ENCODE assay signal across 17 cellular contexts in the genomic region with DNA sequence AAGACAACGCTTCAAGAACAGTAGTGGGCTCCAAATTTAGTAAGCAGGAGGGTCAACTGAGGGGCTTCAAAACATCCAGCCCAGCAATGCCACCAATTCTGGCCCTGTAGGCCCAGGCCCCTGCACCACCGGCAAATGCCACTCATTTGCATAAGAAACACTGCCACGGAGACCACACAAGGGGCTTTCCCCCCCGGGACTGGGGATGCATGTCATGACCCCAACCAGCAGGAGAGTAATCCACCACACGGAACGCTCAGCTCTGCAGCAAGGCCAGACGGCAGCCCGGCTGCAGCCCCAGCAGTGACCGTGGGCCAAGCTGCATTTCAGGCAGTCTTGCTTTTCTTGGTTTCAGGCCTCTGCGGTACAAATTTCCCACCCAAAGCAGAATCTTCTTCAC. TPM values are rescaled to one million over a fixed set of nuclear protein-coding genes. Genes with fewer than 3 reads are reported as not detected.
DNase-seq lines count a peak whose midpoint lies in the region; ATAC-seq and TF ChIP-seq lines count a peak whose summit lies in the region.
"Had no signal": no experiment of that assay in that cellular context is flagged by ENCODE, and none has a peak within 500 bp of the region (broad histone marks: within the 10 kb centered on the region; RNA-seq: fewer than 3 reads in every experiment).

No MANE protein-coding gene starts in this region.

- H3K18ac ChIP-seq in H9 (ENCODE audit: insufficient read length, low read depth, low read length) (no peak overlapping the region), mesenchymal stem cell (ENCODE audit: low read depth in 1 of 2, low read length in 2 of 2) (no peak overlapping the region)

- no peak overlapping the region for H4K91ac ChIP-seq in H9 (ENCODE audit: insufficient read length, low read depth, low read length)
- no peak overlapping the region for H4K91ac ChIP-seq in mesenchymal stem cell (ENCODE audit: low read length)

- H3K4me3 Mint-ChIP-seq in H9 (peak overlapping the region; percentile 24 to 66; a peak in 4 of 5 replicates), WTC11 (peak overlapping the region; percentile 59)
- H3K4me3 Mint-ChIP-seq in stimulated activated memory B cell treated with anti-CD40 and anti-IgM and Interleukin-4, amounts not matched to agents 10 μg/mL and 1 μg/mL and 100 μg/mL, for 72 hours: no peak overlapping the region
- H3K4me3 Mint-ChIP-seq: activated CD8-positive, alpha-beta memory T cell treated with anti-CD3 and anti-CD28 coated beads, Interleukin-2, amount 10 ng/mL, durations not matched to agents 7 days and 5 days; activated naive CD8-positive, alpha-beta T cell treated with anti-CD3 and anti-CD28 coated beads, Interleukin-2, amount 50 U/mL, for 24 hours had no signal

- H2BK120ac ChIP-seq in H9 (ENCODE audit: low read depth, low read length, poor library complexity, severe bottlenecking) (no peak overlapping the region), mesenchymal stem cell (ENCODE audit: low read depth, low read length) (no peak overlapping the region)

- no peak overlapping the region for H2BK15ac ChIP-seq in H9 (ENCODE audit: low read depth, low read length)
- H2BK15ac ChIP-seq in mesenchymal stem cell (ENCODE audit: low read depth, poor library complexity, severe bottlenecking): no peak overlapping the region

- H2BK20ac ChIP-seq in H9 (ENCODE audit: low read depth, low read length, poor library complexity, severe bottlenecking): no peak overlapping the region

- H3K79me2 ChIP-seq in H9 (ENCODE audit: insufficient read depth, low read length): peaks cover 23% of the 10 kb centered on the region; the same call in 1 of the 2 replicates

- H3K36me3 Mint-ChIP-seq in H9 (ENCODE audit: insufficient read depth in 1 of 3, low read depth in 3 of 3): peaks cover 21 to 34% (median 26%) of the 10 kb centered on the region in 3 experiments
- H3K36me3 Mint-ChIP-seq in WTC11: peaks cover 25% of the 10 kb centered on the region
- H3K36me3 Mint-ChIP-seq in stimulated activated memory B cell treated with anti-CD40 and anti-IgM and Interleukin-4, amounts not matched to agents 10 μg/mL and 1 μg/mL and 100 μg/mL, for 72 hours: peaks cover 25% of the 10 kb centered on the region

- no peak overlapping the region for H3K56ac ChIP-seq in H9 (ENCODE audit: insufficient read length, low read depth, low read length)

- no peaks in the 10 kb centered on the region for H3K9me3 Mint-ChIP-seq in H9
- no peaks in the 10 kb centered on the region for H3K9me3 Mint-ChIP-seq in WTC11
- H3K9me3 Mint-ChIP-seq in stimulated activated memory B cell treated with anti-CD40 and anti-IgM and Interleukin-4, amounts not matched to agents 10 μg/mL and 1 μg/mL and 100 μg/mL, for 72 hours: no peaks in the 10 kb centered on the region
- H3K9me3 Mint-ChIP-seq: activated naive CD8-positive, alpha-beta T cell treated with anti-CD3 and anti-CD28 coated beads, Interleukin-2, amount 50 U/mL, for 24 hours had no signal

- H3K27me3 ChIP-seq in H9 (ENCODE audit: insufficient read depth, low read length) (no peaks in the 10 kb centered on the region), mesenchymal stem cell (ENCODE audit: control insufficient read depth in 1 of 2, insufficient read depth in 1 of 2, low read length in 2 of 2) (no peaks in the 10 kb centered on the region), upper lobe of right lung (no peaks in the 10 kb centered on the region)
- H3K27me3 ChIP-seq: pancreas had no signal

- no peak overlapping the region for H4K5ac ChIP-seq in H9 (ENCODE audit: insufficient read length, low read depth, low read length)

- H3K4me3 ChIP-seq in mesenchymal stem cell (ENCODE audit: insufficient read depth in 1 of 2, low read depth in 1 of 2, low read length in 2 of 2) (no peak overlapping the region), upper lobe of right lung (no peak overlapping the region)
- H3K4me3 ChIP-seq: pancreas, skin epidermis, thoracic aorta had no signal

- H3K9me3 ChIP-seq in H9 (ENCODE audit: control insufficient read depth, low read depth, low read length): no peaks in the 10 kb centered on the region
- H3K9me3 ChIP-seq in mesenchymal stem cell (ENCODE audit: control insufficient read depth, low read length): no peaks in the 10 kb centered on the region
- H3K9me3 ChIP-seq in upper lobe of right lung: no peaks in the 10 kb centered on the region
- H3K9me3 ChIP-seq: pancreas, thoracic aorta had no signal

- H3K23me2 ChIP-seq in H9 (ENCODE audit: insufficient read length, low read depth, low read length, poor library complexity, severe bottlenecking): no peaks in the 10 kb centered on the region

- POLR2A ChIA-PET in WTC11 (lab: Charles Lee): interaction anchor here (1.4 kb wide), 1 partner anchor 157 kb away, joined by 4 read pairs; a partner anchor contains a TSS

- H3K9ac ChIP-seq in H9 (ENCODE audit: extremely low read depth, insufficient read length, low read length) (no peak overlapping the region), mesenchymal stem cell (ENCODE audit: low read length) (peak overlapping the region; percentile 29)

- H3K27ac ChIP-seq in H9 (ENCODE audit: insufficient read length, low read depth, low read length) (no peak overlapping the region), mesenchymal stem cell (ENCODE audit: low read length, poor library complexity, severe bottlenecking) (no peak overlapping the region), upper lobe of right lung (no peak overlapping the region)
- H3K27ac ChIP-seq: pancreas, thoracic aorta had no signal

- H3K4me1 ChIP-seq in H9 (ENCODE audit: insufficient read depth, low read length): peaks cover 13% of the 10 kb centered on the region; the same call in 1 of the 2 replicates
- peaks cover 11% of the 10 kb centered on the region for H3K4me1 ChIP-seq in mesenchymal stem cell (ENCODE audit: control insufficient read depth, insufficient read depth, low read depth, low read length)
- peaks cover 16% of the 10 kb centered on the region for H3K4me1 ChIP-seq in upper lobe of right lung
- H3K4me1 ChIP-seq: pancreas had no signal

- no peaks in the 10 kb centered on the region for H3K27me3 Mint-ChIP-seq in H9 (ENCODE audit: low read depth)
- no peaks in the 10 kb centered on the region for H3K27me3 Mint-ChIP-seq in WTC11 (ENCODE audit: low read depth)
- H3K27me3 Mint-ChIP-seq in stimulated activated memory B cell treated with anti-CD40 and anti-IgM and Interleukin-4, amounts not matched to agents 10 μg/mL and 1 μg/mL and 100 μg/mL, for 72 hours: no peaks in the 10 kb centered on the region
- H3K27me3 Mint-ChIP-seq: activated CD8-positive, alpha-beta memory T cell treated with anti-CD3 and anti-CD28 coated beads, Interleukin-2, amount 10 ng/mL, durations not matched to agents 7 days and 5 days; activated naive CD8-positive, alpha-beta T cell treated with anti-CD3 and anti-CD28 coated beads, Interleukin-2, amount 50 U/mL, for 24 hours had no signal

- H2AFZ ChIP-seq in H9 (ENCODE audit: low read length): no peak overlapping the region
- H2AFZ ChIP-seq in mesenchymal stem cell (ENCODE audit: low read depth, low read length): no peak overlapping the region

- H3K23ac ChIP-seq in H9 (ENCODE audit: insufficient read length, low read depth, low read length): no peak overlapping the region
- H3K23ac ChIP-seq in mesenchymal stem cell (ENCODE audit: low read length in 2 of 2): no peak overlapping the region

- TF ChIP-seq CTCF in H9 (conservative IDR thresholded peaks at IDR 0.05): no peak
- no peak for TF ChIP-seq CTCF in WTC11 (IDR thresholded peaks at IDR 0.05)
- TF ChIP-seq CTCF in upper lobe of right lung (IDR thresholded peaks at IDR 0.05): no peak

- intact Hi-C loops in upper lobe of right lung (cut with DNase I): no loop called here

- CTCF ChIA-PET in WTC11 (lab: Charles Lee): interaction anchor here (1.0 to 2.4 kb wide), 8 partner anchors 10 to 312 kb away, joined by 3 to 9 read pairs (median 4); a partner anchor contains a TSS

- H2AK5ac ChIP-seq in H9 (ENCODE audit: insufficient read length, low read length) (no peak overlapping the region), mesenchymal stem cell (ENCODE audit: low read length, severe bottlenecking) (no peak overlapping the region)

- peaks cover 39 to 64% of the 10 kb centered on the region in 2 experiments for H3K36me3 ChIP-seq in mesenchymal stem cell (ENCODE audit: control insufficient read depth in 1 of 2, insufficient read depth in 2 of 2, low read depth in 1 of 2, low read length in 2 of 2)
- peaks cover 21% of the 10 kb centered on the region for H3K36me3 ChIP-seq in upper lobe of right lung

- WGBS in H9 (ENCODE audit: extremely low coverage, insufficient read length, low lambda C conversion rate): no CpG with 5 or more reads among the region's 10 CpGs
- WGBS in mesenchymal stem cell: 78% methylated on average over 10 of the region's 10 CpGs

- no peak overlapping the region for H2BK12ac ChIP-seq in H9 (ENCODE audit: insufficient read length, low read depth, low read length)
- H2BK12ac ChIP-seq in mesenchymal stem cell (ENCODE audit: low read length in 2 of 2): no peak overlapping the region

- H4K20me1 ChIP-seq in H9 (ENCODE audit: control insufficient read depth, insufficient read depth, insufficient read length): no peaks in the 10 kb centered on the region

- DNase-seq in H9 (peak; percentile 67), WTC11 (ENCODE audit: low spot score) (peak; percentile 58), mesenchymal stem cell (no peak), upper lobe of right lung (no peak), COLO668 (lab: John Stamatoyannopoulos, UW; ENCODE audit: unreplicated experiment) (no peak)
- DNase-seq: activated CD4-positive, alpha-beta T cell treated with anti-CD3 and anti-CD28 coated beads for 4 hours; activated CD8-positive, alpha-beta memory T cell treated with anti-CD3 and anti-CD28 coated beads, Interleukin-2, amount 10 ng/mL, durations not matched to agents 7 days and 5 days; activated naive CD8-positive, alpha-beta T cell treated with anti-CD3 and anti-CD28 coated beads, Interleukin-2, amount 50 U/mL, for 24 hours; dermis blood vessel endothelial cell; left ventricle myocardium superior; NCI-H1436 treated with DMSO at 0.1 percent for 48 hours; stimulated activated CD4-positive, alpha-beta T cell treated with anti-CD3 and anti-CD28 coated beads, Interleukin-4, amount 100 ng/mL, for 24 hours had no signal

- peaks cover 7% of the 10 kb centered on the region for H3K79me1 ChIP-seq in H9 (ENCODE audit: insufficient read depth, low read depth, low read length, poor library complexity, severe bottlenecking)
- H3K79me1 ChIP-seq in mesenchymal stem cell (replicated peaks; ENCODE audit: low read length, poor library complexity, severe bottlenecking): peaks cover 36% of the 10 kb centered on the region

- H3K4ac ChIP-seq in H9 (ENCODE audit: low read depth, low read length) (no peak overlapping the region), mesenchymal stem cell (ENCODE audit: low read depth in 1 of 2, low read length in 2 of 2) (no peak overlapping the region)

- peak overlapping the region; percentile 33 to 76 (median 65); a peak in 4 of 7 replicates for H3K27ac Mint-ChIP-seq in H9
- peak overlapping the region; percentile 97 for H3K27ac Mint-ChIP-seq in WTC11
- H3K27ac Mint-ChIP-seq in stimulated activated memory B cell treated with anti-CD40 and anti-IgM and Interleukin-4, amounts not matched to agents 10 μg/mL and 1 μg/mL and 100 μg/mL, for 72 hours: peak overlapping the region; percentile 65
- H3K27ac Mint-ChIP-seq: activated CD8-positive, alpha-beta memory T cell treated with anti-CD3 and anti-CD28 coated beads, Interleukin-2, amount 10 ng/mL, durations not matched to agents 7 days and 5 days; activated naive CD8-positive, alpha-beta T cell treated with anti-CD3 and anti-CD28 coated beads, Interleukin-2, amount 50 U/mL, for 24 hours had no signal

- H3T11ph ChIP-seq in H9 (ENCODE audit: low read length): no peak overlapping the region

- H2BK5ac ChIP-seq in H9 (ENCODE audit: insufficient read length, low read length): no peak overlapping the region
- no peak overlapping the region for H2BK5ac ChIP-seq in mesenchymal stem cell (ENCODE audit: low read depth, low read length, poor library complexity, severe bottlenecking)

- peak; percentile 49 for ATAC-seq in WTC11
- peak; percentile 67 for ATAC-seq in stimulated activated memory B cell treated with anti-CD40 and anti-IgM and Interleukin-4, amounts not matched to agents 10 μg/mL and 1 μg/mL and 100 μg/mL, for 72 hours
- ATAC-seq in upper lobe of right lung: no peak
- no peak for ATAC-seq in HG02970 (IDR thresholded peaks at IDR 0.05; ENCODE audit: low FRiP score, unreplicated experiment)
- ATAC-seq: activated CD8-positive, alpha-beta memory T cell treated with anti-CD3 and anti-CD28 coated beads, Interleukin-2, amount 10 ng/mL, durations not matched to agents 7 days and 5 days; activated naive CD8-positive, alpha-beta T cell treated with anti-CD3 and anti-CD28 coated beads, Interleukin-2, amount 50 U/mL, for 24 hours had no signal

- no peak overlapping the region for H3K4me2 ChIP-seq in H9 (ENCODE audit: insufficient read depth, insufficient read length, low read length)
- H3K4me2 ChIP-seq in mesenchymal stem cell (ENCODE audit: low read length, poor library complexity, severe bottlenecking): no peak overlapping the region

- H4K8ac ChIP-seq in H9 (replicated peaks; ENCODE audit: insufficient read length, low read depth, low read length) (no peak overlapping the region), mesenchymal stem cell (ENCODE audit: low read length) (no peak overlapping the region)

- peaks cover 36 to 44% of the 10 kb centered on the region in 2 experiments for H3K4me1 Mint-ChIP-seq in H9
- peaks cover 51% of the 10 kb centered on the region for H3K4me1 Mint-ChIP-seq in WTC11
- peaks cover 36% of the 10 kb centered on the region for H3K4me1 Mint-ChIP-seq in stimulated activated memory B cell treated with anti-CD40 and anti-IgM and Interleukin-4, amounts not matched to agents 10 μg/mL and 1 μg/mL and 100 μg/mL, for 72 hours

- no peak overlapping the region for H3K14ac ChIP-seq in H9 (ENCODE audit: insufficient read depth, low read length)
- no peak overlapping the region for H3K14ac ChIP-seq in mesenchymal stem cell (ENCODE audit: low read length in 2 of 2)

RNA-seq across cellular contexts. Expression of a gene that starts 14.1 kb away (rescaled TPM):
- 32.5 and 34.3 TPM in 2 replicates for total RNA-seq in H9 (2021)
- 32.9 to 37.0 TPM (median 33.9 TPM) in 3 replicates for total RNA-seq in WTC11 (2021)
- polyA plus RNA-seq in mesenchymal stem cell (2013, experiment 1 of 2): 25.7 TPM
- polyA plus RNA-seq in mesenchymal stem cell (2013, experiment 2 of 2): 26.0 TPM
- total RNA-seq in upper lobe of right lung: 24.2 TPM

RNA-seq across cellular contexts. Expression of a gene that starts 53.4 kb away (rescaled TPM):
- total RNA-seq in H9 (2021) (7.3 and 7.5 TPM in 2 replicates), WTC11 (2021) (10.1 to 11.2 TPM (median 11.1 TPM) in 3 replicates), upper lobe of right lung (19.5 TPM)
- 3.2 TPM for polyA plus RNA-seq in mesenchymal stem cell (2013, experiment 1 of 2)
- 3.2 TPM for polyA plus RNA-seq in mesenchymal stem cell (2013, experiment 2 of 2)

Comparison
In these comparisons a context has a peak if more than half of its experiments do, and no peak if none do; other contexts are left out.
1. DNase-seq: peak in H9 (single experiment) and WTC11 (single experiment); none in mesenchymal stem cell (single experiment), upper lobe of right lung (single experiment) and COLO668 (single experiment).
2. ATAC-seq: peak in WTC11 (single experiment) and stimulated activated memory B cell treated with anti-CD40 and anti-IgM and Interleukin-4, amounts not matched to agents 10 μg/mL and 1 μg/mL and 100 μg/mL, for 72 hours (single experiment); none in upper lobe of right lung (single experiment) and HG02970 (single experiment).
3. Peak in every context shown above with its lines, with median percentiles within 50 percentile points of each other: H3K27ac Mint-ChIP-seq.